In genomic region chr6:116096979-116097816, GRCh38 we compare ENCODE assay signal across 9 cellular contexts. TPM values are rescaled to one million over a fixed set of nuclear protein-coding genes. Genes with fewer than 3 reads are reported as not detected.
DNase-seq lines count a peak whose midpoint lies in the region; ATAC-seq and TF ChIP-seq lines count a peak whose summit lies in the region.
"Had no signal": no experiment of that assay in that cellular context is flagged by ENCODE, and none has a peak within 500 bp of the region (broad histone marks: within the 10 kb centered on the region; RNA-seq: fewer than 3 reads in every experiment).

No MANE protein-coding gene starts in this region.

- CTCF ChIA-PET in PC-3 (lab: Charles Lee), result interaction anchor here (1.0 to 1.7 kb wide), 3 partner anchors 36 to 88 kb away, joined by 4 to 20 read pairs (median 10); partner anchors contain the start of gene FRK

- H3K9me3 ChIP-seq in PC-3 (ENCODE audit: low read length) (no peaks in the 10 kb centered on the region), tibial artery (peaks cover 0 to 12% (median 9%) of the 10 kb centered on the region in 3 donors)

- peaks cover 14% of the 10 kb centered on the region for H3K4me1 ChIP-seq in PC-3 (ENCODE audit: insufficient read depth, low read length)
- H3K4me1 ChIP-seq in tibial artery, result peaks cover 0 to 32% (median 15%) of the 10 kb centered on the region in 4 donors

- no peaks in the 10 kb centered on the region for H3K27me3 ChIP-seq in PC-3 (ENCODE audit: low read length)
- H3K27me3 ChIP-seq in tibial artery, result no peaks in the 10 kb centered on the region

- no peak overlapping the region for H3K4me3 ChIP-seq in PC-3 (ENCODE audit: low read length)
- H3K4me3 ChIP-seq in fibroblast of pulmonary artery (replicated peaks; ENCODE audit: low read depth, low read length), result no peak overlapping the region
- no peak overlapping the region for H3K4me3 ChIP-seq in tibial artery

- H3K27ac ChIP-seq in PC-3 (ENCODE audit: low read length) (no peak overlapping the region), tibial artery (no peak overlapping the region), substantia nigra (ENCODE audit: low read depth, low read length, poor library complexity, severe bottlenecking) (no peak overlapping the region)

- TF ChIP-seq CTCF in PC-3 (conservative IDR thresholded peaks at IDR 0.05; ENCODE audit: low read depth, low read length), result peak; percentile 45
- peak; percentile 54 for TF ChIP-seq CTCF in fibroblast of pulmonary artery (IDR thresholded peaks at IDR 0.05; ENCODE audit: low read length, missing control alignments)
- peak; percentile 20 to 67 for TF ChIP-seq CTCF in tibial artery (IDR thresholded peaks at IDR 0.05)

- no peaks in the 10 kb centered on the region for H3K9me2 ChIP-seq in PC-3 (replicated peaks; ENCODE audit: low read length)

- H3F3A ChIP-seq in PC-3 (ENCODE audit: low read length, unreplicated experiment), result no peaks in the 10 kb centered on the region

- intact Hi-C loops in PC-3 (cut with micrococcal nuclease), result loop anchor here (1.0 kb wide), 1 partner anchor 86 kb away; no protein-coding TSS in a partner anchor
- intact Hi-C loops in tibial artery (cut with DNase I; ENCODE audit: low total_unique reads), result loop anchor here (5.0 kb wide), 1 partner anchor 35 kb away; the partner anchor contains the start of gene FRK

- no peaks in the 10 kb centered on the region for H3K36me3 ChIP-seq in PC-3 (ENCODE audit: low read depth, low read length)
- no peaks in the 10 kb centered on the region for H3K36me3 ChIP-seq in tibial artery

- H3K4me2 ChIP-seq in PC-3 (ENCODE audit: low read length), result no peak overlapping the region

- peaks cover 10% of the 10 kb centered on the region for H3K79me2 ChIP-seq in PC-3 (ENCODE audit: low read length)

- H2AFZ ChIP-seq in PC-3 (ENCODE audit: low read length), result no peak overlapping the region

- DNase-seq in SKM-1 treated with dmso at 0.1 percent for 144 hours (lab: John Stamatoyannopoulos, UW; ENCODE audit: unreplicated experiment), result peak; percentile 13
- no peak for DNase-seq in SKM-1 (lab: John Stamatoyannopoulos, UW; ENCODE audit: unreplicated experiment)
- peak; percentile 23 for DNase-seq in PC-3
- peak; percentile 49 for DNase-seq in fibroblast of pulmonary artery (ENCODE audit: low read depth)
- no peak for DNase-seq in tibial artery
- DNase-seq in substantia nigra (lab: John Stamatoyannopoulos, UW), result no peak
- no peak for DNase-seq in SK-N-DZ (ENCODE audit: low spot score)
- DNase-seq in foreskin melanocyte, result no peak

- POLR2A ChIA-PET in PC-3 (lab: Charles Lee; ENCODE audit: unreplicated experiment), result interaction anchor here (0.7 kb wide), 1 partner anchor 85 kb away, joined by 3 read pairs; no protein-coding TSS in a partner anchor

- no TSS peak for BruUV-seq in PC-3 (replicated peaks; lab: Mats Ljungman, UMichigan)

- no peak overlapping the region for H3K9ac ChIP-seq in PC-3 (ENCODE audit: low read length)

- no peaks in the 10 kb centered on the region for H4K20me1 ChIP-seq in PC-3 (ENCODE audit: low read length)

- no peak for ATAC-seq in PC-3
- ATAC-seq: naive thymus-derived CD4-positive, alpha-beta T cell had no signal

RNA-seq across cellular contexts. Expression of gene NT5DC1, which starts 3.5 kb away (rescaled TPM):
- 6.6 and 11.3 TPM in 2 replicates for total RNA-seq in PC-3 (2014; rRNA removed)
- 5.5 and 9.9 TPM in 2 replicates for polyA plus RNA-seq in SK-N-DZ (2014; cell fraction: cytosol; rRNA removed)
- 5.6 and 12.0 TPM in 2 replicates for polyA plus RNA-seq in SK-N-DZ (2014; cell fraction: nucleus; rRNA removed)

RNA-seq across cellular contexts. Expression of gene COL10A1, which starts 28.7 kb away (rescaled TPM):
- not detected in 2 replicates for total RNA-seq in PC-3 (2014; rRNA removed)
- not detected in 2 replicates for polyA plus RNA-seq in SK-N-DZ (2014; cell fraction: cytosol; rRNA removed)
- polyA plus RNA-seq in SK-N-DZ (2014; cell fraction: nucleus; rRNA removed), result not detected in 2 replicates
- total RNA-seq: naive thymus-derived CD4-positive, alpha-beta T cell had no signal

RNA-seq across cellular contexts. Expression of gene FRK, which starts 36.5 kb away (rescaled TPM):
- 0.46 and 0.66 TPM in 2 replicates for total RNA-seq in PC-3 (2014; rRNA removed)
- 0.06 and 0.09 TPM in 2 replicates for polyA plus RNA-seq in SK-N-DZ (2014; cell fraction: cytosol; rRNA removed)
- 0.10 and 0.13 TPM in 2 replicates for polyA plus RNA-seq in SK-N-DZ (2014; cell fraction: nucleus; rRNA removed)
- polyA plus RNA-seq: naive thymus-derived CD4-positive, alpha-beta T cell had no signal

Comparison
In these comparisons a context has a peak if more than half of its experiments do, and no peak if none do; other contexts are left out.
1. DNase-seq: peak in SKM-1 treated with dmso at 0.1 percent for 144 hours (single experiment), PC-3 (single experiment) and fibroblast of pulmonary artery (single experiment); none in SKM-1 (single experiment), tibial artery (0 of 2), substantia nigra (0 of 49), SK-N-DZ (single experiment) and foreskin melanocyte (single experiment).
2. Peak in every context shown above with its lines, with median percentiles within 50 percentile points of each other: CTCF ChIP-seq.